1 cellular context compared by ENCODE assay signal in the genomic region with DNA sequence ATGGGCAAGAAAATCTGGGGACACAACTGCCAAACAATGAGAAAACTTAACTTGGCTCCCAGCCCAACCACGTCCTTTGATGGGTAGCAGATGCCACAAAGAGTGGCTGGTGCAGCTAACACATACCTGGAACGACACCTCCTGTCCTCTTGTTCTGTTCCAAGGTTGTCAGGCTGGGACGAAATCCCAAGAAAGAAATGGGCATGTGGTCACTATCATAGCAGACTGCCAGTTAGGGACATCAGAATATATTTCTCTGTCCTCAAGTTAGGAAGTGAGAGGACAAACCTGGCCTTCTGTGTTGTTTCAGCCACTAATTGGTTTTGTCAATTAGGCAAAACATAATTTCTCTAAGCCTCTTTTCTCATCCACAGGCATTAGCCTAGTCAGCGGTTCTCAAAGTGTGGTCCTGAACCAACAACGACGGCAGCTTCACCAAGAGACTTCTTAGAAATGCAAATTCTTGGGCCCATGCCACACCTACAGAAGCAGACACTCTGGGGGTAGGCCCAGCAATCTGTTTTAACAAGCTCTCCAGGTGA.
TF ChIP-seq lines count a peak whose summit lies in the region.

No MANE protein-coding gene starts in this region.

TF ChIP-seq in GM12878, 131 proteins besides CTCF, POLR2A, EP300 and RAD21 (continued from another document and continues in another):
- TF ChIP-seq, protein P1, sequence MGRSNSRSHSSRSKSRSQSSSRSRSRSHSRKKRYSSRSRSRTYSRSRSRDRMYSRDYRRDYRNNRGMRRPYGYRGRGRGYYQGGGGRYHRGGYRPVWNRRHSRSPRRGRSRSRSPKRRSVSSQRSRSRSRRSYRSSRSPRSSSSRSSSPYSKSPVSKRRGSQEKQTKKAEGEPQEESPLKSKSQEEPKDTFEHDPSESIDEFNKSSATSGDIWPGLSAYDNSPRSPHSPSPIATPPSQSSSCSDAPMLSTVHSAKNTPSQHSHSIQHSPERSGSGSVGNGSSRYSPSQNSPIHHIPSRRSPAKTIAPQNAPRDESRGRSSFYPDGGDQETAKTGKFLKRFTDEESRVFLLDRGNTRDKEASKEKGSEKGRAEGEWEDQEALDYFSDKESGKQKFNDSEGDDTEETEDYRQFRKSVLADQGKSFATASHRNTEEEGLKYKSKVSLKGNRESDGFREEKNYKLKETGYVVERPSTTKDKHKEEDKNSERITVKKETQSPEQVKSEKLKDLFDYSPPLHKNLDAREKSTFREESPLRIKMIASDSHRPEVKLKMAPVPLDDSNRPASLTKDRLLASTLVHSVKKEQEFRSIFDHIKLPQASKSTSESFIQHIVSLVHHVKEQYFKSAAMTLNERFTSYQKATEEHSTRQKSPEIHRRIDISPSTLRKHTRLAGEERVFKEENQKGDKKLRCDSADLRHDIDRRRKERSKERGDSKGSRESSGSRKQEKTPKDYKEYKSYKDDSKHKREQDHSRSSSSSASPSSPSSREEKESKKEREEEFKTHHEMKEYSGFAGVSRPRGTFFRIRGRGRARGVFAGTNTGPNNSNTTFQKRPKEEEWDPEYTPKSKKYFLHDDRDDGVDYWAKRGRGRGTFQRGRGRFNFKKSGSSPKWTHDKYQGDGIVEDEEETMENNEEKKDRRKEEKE (IDR thresholded peaks at IDR 0.05) = no peak
- TF ChIP-seq, protein P2, sequence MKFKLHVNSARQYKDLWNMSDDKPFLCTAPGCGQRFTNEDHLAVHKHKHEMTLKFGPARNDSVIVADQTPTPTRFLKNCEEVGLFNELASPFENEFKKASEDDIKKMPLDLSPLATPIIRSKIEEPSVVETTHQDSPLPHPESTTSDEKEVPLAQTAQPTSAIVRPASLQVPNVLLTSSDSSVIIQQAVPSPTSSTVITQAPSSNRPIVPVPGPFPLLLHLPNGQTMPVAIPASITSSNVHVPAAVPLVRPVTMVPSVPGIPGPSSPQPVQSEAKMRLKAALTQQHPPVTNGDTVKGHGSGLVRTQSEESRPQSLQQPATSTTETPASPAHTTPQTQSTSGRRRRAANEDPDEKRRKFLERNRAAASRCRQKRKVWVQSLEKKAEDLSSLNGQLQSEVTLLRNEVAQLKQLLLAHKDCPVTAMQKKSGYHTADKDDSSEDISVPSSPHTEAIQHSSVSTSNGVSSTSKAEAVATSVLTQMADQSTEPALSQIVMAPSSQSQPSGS (IDR thresholded peaks at IDR 0.05; ENCODE audit: low read length) = no peak
- TF ChIP-seq MEF2A (IDR thresholded peaks at IDR 0.05; ENCODE audit: insufficient read depth, low read depth, low read length) (no peak), PAX5 (IDR thresholded peaks at IDR 0.05; ENCODE audit: borderline replicate concordance, low read depth, low read length) (no peak), SREBF1 (IDR thresholded peaks at IDR 0.05; ENCODE audit: low read length) (no peak), SMC3 (IDR thresholded peaks at IDR 0.05; ENCODE audit: borderline replicate concordance, low read length) (no peak; the same call in 1 of the 2 replicates), BCL11A (IDR thresholded peaks at IDR 0.05; ENCODE audit: low read depth, low read length) (peak; percentile 67; the same call in 1 of the 2 replicates), SRF (IDR thresholded peaks at IDR 0.05; ENCODE audit: low read depth in 2 of 2, low read length in 2 of 2) (no peak), IKZF2 (IDR thresholded peaks at IDR 0.05) (peak; percentile 56 to 69; a peak in 3 of 4 replicates), RELA (IDR thresholded peaks at IDR 0.05; ENCODE audit: borderline replicate concordance, partially characterized antibody) (no peak), PML (IDR thresholded peaks at IDR 0.05; ENCODE audit: low read length) (no peak), MXI1 (IDR thresholded peaks at IDR 0.05; ENCODE audit: low read depth, low read length) (0 out of 2 replicates have a peak, but pooled peaks have one; percentile 26), ZNF207 (IDR thresholded peaks at IDR 0.05; ENCODE audit: borderline replicate concordance) (no peak), POU2F2 (IDR thresholded peaks at IDR 0.05; ENCODE audit: borderline replicate concordance, low read depth, low read length) (peak; percentile 86; the same call in 2 of the 3 replicates), YBX1 (IDR thresholded peaks at IDR 0.05) (no peak), ZBED1 (IDR thresholded peaks at IDR 0.05; ENCODE audit: borderline replicate concordance) (no peak), KDM1A (IDR thresholded peaks at IDR 0.05; ENCODE audit: borderline replicate concordance) (no peak), NFYA (IDR thresholded peaks at IDR 0.05; ENCODE audit: borderline replicate concordance, low read depth, low read length) (no peak), SMARCA5 (IDR thresholded peaks at IDR 0.05) (no peak), KLF5 (IDR thresholded peaks at IDR 0.05; ENCODE audit: partially characterized antibody) (no peak), HDAC6 (IDR thresholded peaks at IDR 0.05; ENCODE audit: unreplicated experiment) (no peak), RUNX3 (IDR thresholded peaks at IDR 0.05; ENCODE audit: low read length) (no peak), BACH1 (IDR thresholded peaks at IDR 0.05; ENCODE audit: borderline replicate concordance) (no peak), MYB (IDR thresholded peaks at IDR 0.05; ENCODE audit: borderline replicate concordance, low read depth, low read length) (no peak), ZNF24 (IDR thresholded peaks at IDR 0.05) (no peak), NRF1 (conservative IDR thresholded peaks at IDR 0.05; ENCODE audit: low read depth, low read length) (no peak), NR2C2 (IDR thresholded peaks at IDR 0.05; ENCODE audit: borderline replicate concordance, control insufficient read depth, insufficient read length, low read depth) (no peak)
- TF ChIP-seq, protein P3, sequence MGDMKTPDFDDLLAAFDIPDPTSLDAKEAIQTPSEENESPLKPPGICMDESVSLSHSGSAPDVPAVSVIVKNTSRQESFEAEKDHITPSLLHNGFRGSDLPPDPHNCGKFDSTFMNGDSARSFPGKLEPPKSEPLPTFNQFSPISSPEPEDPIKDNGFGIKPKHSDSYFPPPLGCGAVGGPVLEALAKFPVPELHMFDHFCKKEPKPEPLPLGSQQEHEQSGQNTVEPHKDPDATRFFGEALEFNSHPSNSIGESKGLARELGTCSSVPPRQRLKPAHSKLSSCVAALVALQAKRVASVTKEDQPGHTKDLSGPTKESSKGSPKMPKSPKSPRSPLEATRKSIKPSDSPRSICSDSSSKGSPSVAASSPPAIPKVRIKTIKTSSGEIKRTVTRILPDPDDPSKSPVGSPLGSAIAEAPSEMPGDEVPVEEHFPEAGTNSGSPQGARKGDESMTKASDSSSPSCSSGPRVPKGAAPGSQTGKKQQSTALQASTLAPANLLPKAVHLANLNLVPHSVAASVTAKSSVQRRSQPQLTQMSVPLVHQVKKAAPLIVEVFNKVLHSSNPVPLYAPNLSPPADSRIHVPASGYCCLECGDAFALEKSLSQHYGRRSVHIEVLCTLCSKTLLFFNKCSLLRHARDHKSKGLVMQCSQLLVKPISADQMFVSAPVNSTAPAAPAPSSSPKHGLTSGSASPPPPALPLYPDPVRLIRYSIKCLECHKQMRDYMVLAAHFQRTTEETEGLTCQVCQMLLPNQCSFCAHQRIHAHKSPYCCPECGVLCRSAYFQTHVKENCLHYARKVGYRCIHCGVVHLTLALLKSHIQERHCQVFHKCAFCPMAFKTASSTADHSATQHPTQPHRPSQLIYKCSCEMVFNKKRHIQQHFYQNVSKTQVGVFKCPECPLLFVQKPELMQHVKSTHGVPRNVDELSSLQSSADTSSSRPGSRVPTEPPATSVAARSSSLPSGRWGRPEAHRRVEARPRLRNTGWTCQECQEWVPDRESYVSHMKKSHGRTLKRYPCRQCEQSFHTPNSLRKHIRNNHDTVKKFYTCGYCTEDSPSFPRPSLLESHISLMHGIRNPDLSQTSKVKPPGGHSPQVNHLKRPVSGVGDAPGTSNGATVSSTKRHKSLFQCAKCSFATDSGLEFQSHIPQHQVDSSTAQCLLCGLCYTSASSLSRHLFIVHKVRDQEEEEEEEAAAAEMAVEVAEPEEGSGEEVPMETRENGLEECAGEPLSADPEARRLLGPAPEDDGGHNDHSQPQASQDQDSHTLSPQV (IDR thresholded peaks at IDR 0.05) = no peak
- TF ChIP-seq, protein P4, sequence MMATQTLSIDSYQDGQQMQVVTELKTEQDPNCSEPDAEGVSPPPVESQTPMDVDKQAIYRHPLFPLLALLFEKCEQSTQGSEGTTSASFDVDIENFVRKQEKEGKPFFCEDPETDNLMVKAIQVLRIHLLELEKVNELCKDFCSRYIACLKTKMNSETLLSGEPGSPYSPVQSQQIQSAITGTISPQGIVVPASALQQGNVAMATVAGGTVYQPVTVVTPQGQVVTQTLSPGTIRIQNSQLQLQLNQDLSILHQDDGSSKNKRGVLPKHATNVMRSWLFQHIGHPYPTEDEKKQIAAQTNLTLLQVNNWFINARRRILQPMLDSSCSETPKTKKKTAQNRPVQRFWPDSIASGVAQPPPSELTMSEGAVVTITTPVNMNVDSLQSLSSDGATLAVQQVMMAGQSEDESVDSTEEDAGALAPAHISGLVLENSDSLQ (IDR thresholded peaks at IDR 0.05) = 0 out of 2 replicates have a peak, but pooled peaks have one; percentile 22
- TF ChIP-seq, protein P5, sequence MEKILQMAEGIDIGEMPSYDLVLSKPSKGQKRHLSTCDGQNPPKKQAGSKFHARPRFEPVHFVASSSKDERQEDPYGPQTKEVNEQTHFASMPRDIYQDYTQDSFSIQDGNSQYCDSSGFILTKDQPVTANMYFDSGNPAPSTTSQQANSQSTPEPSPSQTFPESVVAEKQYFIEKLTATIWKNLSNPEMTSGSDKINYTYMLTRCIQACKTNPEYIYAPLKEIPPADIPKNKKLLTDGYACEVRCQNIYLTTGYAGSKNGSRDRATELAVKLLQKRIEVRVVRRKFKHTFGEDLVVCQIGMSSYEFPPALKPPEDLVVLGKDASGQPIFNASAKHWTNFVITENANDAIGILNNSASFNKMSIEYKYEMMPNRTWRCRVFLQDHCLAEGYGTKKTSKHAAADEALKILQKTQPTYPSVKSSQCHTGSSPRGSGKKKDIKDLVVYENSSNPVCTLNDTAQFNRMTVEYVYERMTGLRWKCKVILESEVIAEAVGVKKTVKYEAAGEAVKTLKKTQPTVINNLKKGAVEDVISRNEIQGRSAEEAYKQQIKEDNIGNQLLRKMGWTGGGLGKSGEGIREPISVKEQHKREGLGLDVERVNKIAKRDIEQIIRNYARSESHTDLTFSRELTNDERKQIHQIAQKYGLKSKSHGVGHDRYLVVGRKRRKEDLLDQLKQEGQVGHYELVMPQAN (conservative IDR thresholded peaks at IDR 0.05) = no peak
- TF ChIP-seq, protein P6, sequence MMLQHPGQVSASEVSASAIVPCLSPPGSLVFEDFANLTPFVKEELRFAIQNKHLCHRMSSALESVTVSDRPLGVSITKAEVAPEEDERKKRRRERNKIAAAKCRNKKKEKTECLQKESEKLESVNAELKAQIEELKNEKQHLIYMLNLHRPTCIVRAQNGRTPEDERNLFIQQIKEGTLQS (IDR thresholded peaks at IDR 0.05; ENCODE audit: borderline replicate concordance, extremely low read depth, low read depth, low read length) = no peak
- TF ChIP-seq, protein P7, sequence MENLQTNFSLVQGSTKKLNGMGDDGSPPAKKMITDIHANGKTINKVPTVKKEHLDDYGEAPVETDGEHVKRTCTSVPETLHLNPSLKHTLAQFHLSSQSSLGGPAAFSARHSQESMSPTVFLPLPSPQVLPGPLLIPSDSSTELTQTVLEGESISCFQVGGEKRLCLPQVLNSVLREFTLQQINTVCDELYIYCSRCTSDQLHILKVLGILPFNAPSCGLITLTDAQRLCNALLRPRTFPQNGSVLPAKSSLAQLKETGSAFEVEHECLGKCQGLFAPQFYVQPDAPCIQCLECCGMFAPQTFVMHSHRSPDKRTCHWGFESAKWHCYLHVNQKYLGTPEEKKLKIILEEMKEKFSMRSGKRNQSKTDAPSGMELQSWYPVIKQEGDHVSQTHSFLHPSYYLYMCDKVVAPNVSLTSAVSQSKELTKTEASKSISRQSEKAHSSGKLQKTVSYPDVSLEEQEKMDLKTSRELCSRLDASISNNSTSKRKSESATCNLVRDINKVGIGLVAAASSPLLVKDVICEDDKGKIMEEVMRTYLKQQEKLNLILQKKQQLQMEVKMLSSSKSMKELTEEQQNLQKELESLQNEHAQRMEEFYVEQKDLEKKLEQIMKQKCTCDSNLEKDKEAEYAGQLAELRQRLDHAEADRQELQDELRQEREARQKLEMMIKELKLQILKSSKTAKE (IDR thresholded peaks at IDR 0.05; ENCODE audit: low read depth, poor library complexity, severe bottlenecking) = peak; percentile 18
- TF ChIP-seq, protein P8, sequence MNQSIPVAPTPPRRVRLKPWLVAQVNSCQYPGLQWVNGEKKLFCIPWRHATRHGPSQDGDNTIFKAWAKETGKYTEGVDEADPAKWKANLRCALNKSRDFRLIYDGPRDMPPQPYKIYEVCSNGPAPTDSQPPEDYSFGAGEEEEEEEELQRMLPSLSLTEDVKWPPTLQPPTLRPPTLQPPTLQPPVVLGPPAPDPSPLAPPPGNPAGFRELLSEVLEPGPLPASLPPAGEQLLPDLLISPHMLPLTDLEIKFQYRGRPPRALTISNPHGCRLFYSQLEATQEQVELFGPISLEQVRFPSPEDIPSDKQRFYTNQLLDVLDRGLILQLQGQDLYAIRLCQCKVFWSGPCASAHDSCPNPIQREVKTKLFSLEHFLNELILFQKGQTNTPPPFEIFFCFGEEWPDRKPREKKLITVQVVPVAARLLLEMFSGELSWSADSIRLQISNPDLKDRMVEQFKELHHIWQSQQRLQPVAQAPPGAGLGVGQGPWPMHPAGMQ (IDR thresholded peaks at IDR 0.05; ENCODE audit: borderline replicate concordance) = no peak
- TF ChIP-seq, protein P9, sequence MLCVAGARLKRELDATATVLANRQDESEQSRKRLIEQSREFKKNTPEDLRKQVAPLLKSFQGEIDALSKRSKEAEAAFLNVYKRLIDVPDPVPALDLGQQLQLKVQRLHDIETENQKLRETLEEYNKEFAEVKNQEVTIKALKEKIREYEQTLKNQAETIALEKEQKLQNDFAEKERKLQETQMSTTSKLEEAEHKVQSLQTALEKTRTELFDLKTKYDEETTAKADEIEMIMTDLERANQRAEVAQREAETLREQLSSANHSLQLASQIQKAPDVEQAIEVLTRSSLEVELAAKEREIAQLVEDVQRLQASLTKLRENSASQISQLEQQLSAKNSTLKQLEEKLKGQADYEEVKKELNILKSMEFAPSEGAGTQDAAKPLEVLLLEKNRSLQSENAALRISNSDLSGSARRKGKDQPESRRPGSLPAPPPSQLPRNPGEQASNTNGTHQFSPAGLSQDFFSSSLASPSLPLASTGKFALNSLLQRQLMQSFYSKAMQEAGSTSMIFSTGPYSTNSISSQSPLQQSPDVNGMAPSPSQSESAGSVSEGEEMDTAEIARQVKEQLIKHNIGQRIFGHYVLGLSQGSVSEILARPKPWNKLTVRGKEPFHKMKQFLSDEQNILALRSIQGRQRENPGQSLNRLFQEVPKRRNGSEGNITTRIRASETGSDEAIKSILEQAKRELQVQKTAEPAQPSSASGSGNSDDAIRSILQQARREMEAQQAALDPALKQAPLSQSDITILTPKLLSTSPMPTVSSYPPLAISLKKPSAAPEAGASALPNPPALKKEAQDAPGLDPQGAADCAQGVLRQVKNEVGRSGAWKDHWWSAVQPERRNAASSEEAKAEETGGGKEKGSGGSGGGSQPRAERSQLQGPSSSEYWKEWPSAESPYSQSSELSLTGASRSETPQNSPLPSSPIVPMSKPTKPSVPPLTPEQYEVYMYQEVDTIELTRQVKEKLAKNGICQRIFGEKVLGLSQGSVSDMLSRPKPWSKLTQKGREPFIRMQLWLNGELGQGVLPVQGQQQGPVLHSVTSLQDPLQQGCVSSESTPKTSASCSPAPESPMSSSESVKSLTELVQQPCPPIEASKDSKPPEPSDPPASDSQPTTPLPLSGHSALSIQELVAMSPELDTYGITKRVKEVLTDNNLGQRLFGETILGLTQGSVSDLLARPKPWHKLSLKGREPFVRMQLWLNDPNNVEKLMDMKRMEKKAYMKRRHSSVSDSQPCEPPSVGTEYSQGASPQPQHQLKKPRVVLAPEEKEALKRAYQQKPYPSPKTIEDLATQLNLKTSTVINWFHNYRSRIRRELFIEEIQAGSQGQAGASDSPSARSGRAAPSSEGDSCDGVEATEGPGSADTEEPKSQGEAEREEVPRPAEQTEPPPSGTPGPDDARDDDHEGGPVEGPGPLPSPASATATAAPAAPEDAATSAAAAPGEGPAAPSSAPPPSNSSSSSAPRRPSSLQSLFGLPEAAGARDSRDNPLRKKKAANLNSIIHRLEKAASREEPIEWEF (IDR thresholded peaks at IDR 0.05; ENCODE audit: insufficient replicate concordance, low read depth, low read length) = peak; percentile 39
